ENCODE assay signal across 13 cellular contexts in the genomic region with DNA sequence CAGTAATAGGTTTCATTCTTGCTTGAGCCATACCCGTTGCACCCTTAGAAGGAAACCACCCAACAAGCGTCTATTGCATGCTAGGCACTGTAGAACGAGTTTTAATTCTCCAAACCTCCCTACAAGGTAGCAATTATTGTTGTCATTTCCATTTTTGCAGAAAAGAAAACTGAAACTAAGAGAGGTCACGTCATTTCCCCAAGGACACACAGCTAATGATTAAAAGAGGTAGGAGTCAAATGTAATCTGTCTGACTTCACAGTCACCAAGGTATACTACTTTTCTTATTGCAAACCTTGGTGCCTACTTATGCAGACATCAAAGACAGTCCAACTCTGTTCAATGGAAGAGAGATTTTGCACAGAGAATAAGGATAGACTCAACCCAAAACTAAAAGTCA. TPM values are rescaled to one million over a fixed set of nuclear protein-coding genes. Genes with fewer than 3 reads are reported as not detected.
DNase-seq lines count a peak whose midpoint lies in the region; ATAC-seq, FAIRE-seq and TF ChIP-seq lines count a peak whose summit lies in the region.
"Had no signal": no experiment of that assay in that cellular context is flagged by ENCODE, and none has a peak within 500 bp of the region (broad histone marks: within the 10 kb centered on the region; RNA-seq: fewer than 3 reads in every experiment).

No MANE protein-coding gene starts in this region.

- no peak overlapping the region for H3K4me3 Mint-ChIP-seq in activated naive CD8-positive, alpha-beta T cell treated with anti-CD3 and anti-CD28 coated beads for 36 hours
- H3K4me3 Mint-ChIP-seq: activated naive CD8-positive, alpha-beta T cell had no signal

- H3K4me3 ChIP-seq in colonic mucosa, result no peak overlapping the region
- H3K4me3 ChIP-seq: BLaER1 treated with 17β-estradiol and CSF1 and Interleukin-3, amounts not matched to agents 10 nM and 100 nM; hepatocyte had no signal

- peaks cover 39% of the 10 kb centered on the region for H3K27me3 Mint-ChIP-seq in activated naive CD8-positive, alpha-beta T cell treated with anti-CD3 and anti-CD28 coated beads for 36 hours

- DNase-seq in GM12892 (ENCODE audit: insufficient read length), result no peak
- DNase-seq in activated naive CD8-positive, alpha-beta T cell treated with anti-CD3 and anti-CD28 coated beads for 36 hours, result no peak
- no peak for DNase-seq in colonic mucosa
- DNase-seq in amniotic stem cell (lab: John Stamatoyannopoulos, UW), result no peak
- no peak for DNase-seq in activated CD4-positive, alpha-beta T cell treated with anti-CD3 and anti-CD28 coated beads, Interleukin-2, amount 50 U/mL, for 48 hours
- DNase-seq: effector CD8-positive, alpha-beta T cell had no signal

- H3K4me1 Mint-ChIP-seq in activated naive CD8-positive, alpha-beta T cell treated with anti-CD3 and anti-CD28 coated beads for 36 hours, result peaks cover 5% of the 10 kb centered on the region

- H3K9me3 ChIP-seq in colonic mucosa, result no peaks in the 10 kb centered on the region

- no peak overlapping the region for H3K27ac Mint-ChIP-seq in activated naive CD8-positive, alpha-beta T cell treated with anti-CD3 and anti-CD28 coated beads for 36 hours
- H3K27ac Mint-ChIP-seq: activated naive CD8-positive, alpha-beta T cell had no signal

- no peaks in the 10 kb centered on the region for H3K4me1 ChIP-seq in colonic mucosa

- peak; percentile 91 for ATAC-seq in GM19372 (IDR thresholded peaks at IDR 0.05; ENCODE audit: low read depth, unreplicated experiment)
- peak; percentile 90 for ATAC-seq in HG02798 (IDR thresholded peaks at IDR 0.05; ENCODE audit: poor library complexity, unreplicated experiment)
- peak; percentile 93 for ATAC-seq in HG03469 (IDR thresholded peaks at IDR 0.05; ENCODE audit: unreplicated experiment)
- ATAC-seq: Right ventricle myocardium inferior had no signal

- no peaks in the 10 kb centered on the region for H3K9me3 Mint-ChIP-seq in activated naive CD8-positive, alpha-beta T cell treated with anti-CD3 and anti-CD28 coated beads for 36 hours

- no peaks in the 10 kb centered on the region for H3K27me3 ChIP-seq in colonic mucosa
- H3K27me3 ChIP-seq: BLaER1 treated with 17β-estradiol and CSF1 and Interleukin-3, amounts not matched to agents 10 nM and 100 nM; hepatocyte had no signal

- no peak for TF ChIP-seq POLR2A in GM12892 (IDR thresholded peaks at IDR 0.05; ENCODE audit: low read depth, low read length)

- H3K36me3 ChIP-seq in colonic mucosa, result no peaks in the 10 kb centered on the region
- H3K36me3 ChIP-seq: BLaER1 treated with 17β-estradiol and CSF1 and Interleukin-3, amounts not matched to agents 10 nM and 100 nM had no signal

- H3K9ac ChIP-seq in colonic mucosa (ENCODE audit: low read depth in 2 of 2, low read length in 2 of 2), result no peak overlapping the region
- H3K9ac ChIP-seq: BLaER1 treated with 17β-estradiol and CSF1 and Interleukin-3, amounts not matched to agents 10 nM and 100 nM had no signal

- no peak for TF ChIP-seq CTCF in colonic mucosa (IDR thresholded peaks at IDR 0.05)

- intact Hi-C loops in colonic mucosa (cut with DNase I), result no loop called here

- FAIRE-seq in GM12892 (lab: Jason Lieb, UNC), result peak; percentile 85

- H3K36me3 Mint-ChIP-seq in activated naive CD8-positive, alpha-beta T cell treated with anti-CD3 and anti-CD28 coated beads for 36 hours, result no peaks in the 10 kb centered on the region
- H3K36me3 Mint-ChIP-seq: activated naive CD8-positive, alpha-beta T cell had no signal

- H3K27ac ChIP-seq in colonic mucosa, result no peak overlapping the region
- H3K27ac ChIP-seq: BLaER1 treated with 17β-estradiol and CSF1 and Interleukin-3, amounts not matched to agents 10 nM and 100 nM; hepatocyte had no signal

RNA-seq across cellular contexts. Expression of a gene that starts 49.1 kb away (rescaled TPM):
- 0.66 TPM for polyA plus RNA-seq in GM12892 (2012; ENCODE audit: missing spikeins)
- total RNA-seq in activated naive CD8-positive, alpha-beta T cell treated with anti-CD3 and anti-CD28 coated beads for 36 hours, result under 1 TPM in 1 of 2 experiments, not detected in 1; 0.16 TPM
- not detected for total RNA-seq in colonic mucosa
- total RNA-seq: Right ventricle myocardium inferior had no signal
